Comparison of ENCODE assay signal across 31 cellular contexts in genomic region chr15:34850121-34850520, GRCh38. TPM values are rescaled to one million over a fixed set of nuclear protein-coding genes. Genes with fewer than 3 reads are reported as not detected.
A peak's percentile ranks its signal among the peaks of the same experiment; 100 is the strongest.
DNase-seq lines count a peak whose midpoint lies in the region; ATAC-seq and TF ChIP-seq lines count a peak whose summit lies in the region.
"Had no signal": no experiment of that assay in that cellular context is flagged by ENCODE, and none has a peak within 500 bp of the region (broad histone marks: within the 10 kb centered on the region; RNA-seq: fewer than 3 reads in every experiment).

No MANE protein-coding gene starts in this region.

- no peak overlapping the region for H3K4me3 Mint-ChIP-seq in glutamatergic neuron (ENCODE audit: unreplicated experiment)
- H3K4me3 Mint-ChIP-seq in effector memory CD8-positive, alpha-beta T cell, result no peak overlapping the region
- H3K4me3 Mint-ChIP-seq: activated naive CD8-positive, alpha-beta T cell treated with anti-CD3 and anti-CD28 coated beads for 36 hours; activated T-cell treated with anti-CD3 and anti-CD28 coated beads, Interleukin-2, amount 50 U/mL, for 4 hours; CD4-positive, CD25-positive, alpha-beta regulatory T cell; neural crest cell; stimulated activated naive CD8-positive, alpha-beta T cell treated with anti-CD3 and anti-CD28 coated beads, Interleukin-15, amount 100 ng/mL, for 72 hours had no signal

- no peaks in the 10 kb centered on the region for H3K9me3 Mint-ChIP-seq in glutamatergic neuron (ENCODE audit: unreplicated experiment)
- H3K9me3 Mint-ChIP-seq in effector memory CD8-positive, alpha-beta T cell, result no peaks in the 10 kb centered on the region
- H3K9me3 Mint-ChIP-seq: activated naive CD8-positive, alpha-beta T cell treated with anti-CD3 and anti-CD28 coated beads for 36 hours; activated T-cell treated with anti-CD3 and anti-CD28 coated beads, Interleukin-2, amount 50 U/mL, for 4 hours; stimulated activated naive CD8-positive, alpha-beta T cell treated with anti-CD3 and anti-CD28 coated beads, Interleukin-15, amount 100 ng/mL, for 72 hours had no signal

- no peak for TF ChIP-seq CTCF in glutamatergic neuron (IDR thresholded peaks at IDR 0.05; ENCODE audit: partially characterized antibody, unreplicated experiment)

- H3K27ac Mint-ChIP-seq in glutamatergic neuron (ENCODE audit: unreplicated experiment), result no peak overlapping the region
- H3K27ac Mint-ChIP-seq in effector memory CD8-positive, alpha-beta T cell, result no peak overlapping the region
- H3K27ac Mint-ChIP-seq: activated naive CD8-positive, alpha-beta T cell treated with anti-CD3 and anti-CD28 coated beads for 36 hours; CD4-positive, CD25-positive, alpha-beta regulatory T cell; stimulated activated naive CD8-positive, alpha-beta T cell treated with anti-CD3 and anti-CD28 coated beads, Interleukin-15, amount 100 ng/mL, for 72 hours had no signal

- H3K4me1 Mint-ChIP-seq in glutamatergic neuron (ENCODE audit: low read depth, unreplicated experiment), result peaks cover under 1% of the 10 kb centered on the region
- no peaks in the 10 kb centered on the region for H3K4me1 Mint-ChIP-seq in effector memory CD8-positive, alpha-beta T cell (ENCODE audit: low read depth in 2 of 2)
- H3K4me1 Mint-ChIP-seq: neural crest cell; stimulated activated naive CD8-positive, alpha-beta T cell treated with anti-CD3 and anti-CD28 coated beads, Interleukin-15, amount 100 ng/mL, for 72 hours had no signal

- DNase-seq in NCI-H2029 (lab: John Stamatoyannopoulos, UW) (peak; percentile 34), NCI-H2029 treated with DMSO at 0.1 percent for 48 hours (lab: John Stamatoyannopoulos, UW) (no peak), G401 (ENCODE audit: low spot score) (peak; percentile 28), epithelial cell of prostate (ENCODE audit: low read depth, low spot score) (peak; percentile 1), glutamatergic neuron (no peak)
- no peak for DNase-seq in effector memory CD8-positive, alpha-beta T cell
- DNase-seq: activated CD4-positive, alpha-beta T cell treated with anti-CD3 and anti-CD28 coated beads, Interleukin-2, amount 50 U/mL, for 1 hour; activated CD4-positive, CD25-positive, alpha-beta regulatory T cell; activated gamma-delta T cell; activated naive CD8-positive, alpha-beta T cell treated with anti-CD3 and anti-CD28 coated beads for 36 hours; activated T-cell treated with anti-CD3 and anti-CD28 coated beads, Interleukin-2, amount 50 U/mL, for 4 hours; CD4-positive, CD25-positive, alpha-beta regulatory T cell; effector memory CD4-positive, alpha-beta T cell; GOT3; left lung; mesenchymal stem cell; NCI-H1436; NCI-H510A; stimulated activated naive CD8-positive, alpha-beta T cell treated with anti-CD3 and anti-CD28 coated beads, Interleukin-15, amount 100 ng/mL, for 72 hours had no signal

- H3K27ac ChIP-seq in epithelial cell of prostate, result no peak overlapping the region
- H3K27ac ChIP-seq: coronary artery, KMS-11, left lung, ovary, thoracic aorta had no signal

- no peaks in the 10 kb centered on the region for H3K27me3 Mint-ChIP-seq in glutamatergic neuron (ENCODE audit: unreplicated experiment)
- H3K27me3 Mint-ChIP-seq in effector memory CD8-positive, alpha-beta T cell, result no peaks in the 10 kb centered on the region
- H3K27me3 Mint-ChIP-seq: activated naive CD8-positive, alpha-beta T cell treated with anti-CD3 and anti-CD28 coated beads for 36 hours; stimulated activated naive CD8-positive, alpha-beta T cell treated with anti-CD3 and anti-CD28 coated beads, Interleukin-15, amount 100 ng/mL, for 72 hours had no signal

- in situ Hi-C loops in G401 (cut with HindIII; ENCODE audit: low sequenced_read_pairs), result no loop called here

- no peak for ATAC-seq in effector memory CD8-positive, alpha-beta T cell (replicated peaks)
- ATAC-seq in HG03025 (IDR thresholded peaks at IDR 0.05; ENCODE audit: low FRiP score, unreplicated experiment), result no peak
- ATAC-seq: activated T-cell treated with anti-CD3 and anti-CD28 coated beads, Interleukin-2, amount 50 U/mL, for 4 hours; esophagus mucosa; left lung; stimulated activated naive CD8-positive, alpha-beta T cell treated with anti-CD3 and anti-CD28 coated beads, Interleukin-15, amount 100 ng/mL, for 72 hours had no signal

- peaks cover 4% of the 10 kb centered on the region for H3K36me3 Mint-ChIP-seq in glutamatergic neuron (ENCODE audit: unreplicated experiment)
- peaks cover 5% of the 10 kb centered on the region for H3K36me3 Mint-ChIP-seq in effector memory CD8-positive, alpha-beta T cell (ENCODE audit: insufficient read depth)

TF ChIP-seq in PFSK-1, 5 proteins besides CTCF, POLR2A, EP300 and RAD21:
- TF ChIP-seq POLR2AphosphoS5 (IDR thresholded peaks at IDR 0.05; ENCODE audit: low read depth, low read length) (0 out of 2 replicates have a peak, but pooled peaks have one; percentile 41), SIN3A (IDR thresholded peaks at IDR 0.05; ENCODE audit: borderline replicate concordance, insufficient read depth, low read length) (no peak)

RNA-seq across cellular contexts. Expression of gene ACTC1, which starts 54.8 kb away (rescaled TPM):
- total RNA-seq in G401 (2014; rRNA removed; shearing (Covaris generic)), result not detected in 2 replicates
- 0.40 TPM for polyA plus RNA-seq in PFSK-1 (2012; ENCODE audit: insufficient read length, low read depth)
- 19.6 TPM for total RNA-seq in glutamatergic neuron (ENCODE audit: unreplicated experiment)
- total RNA-seq: activated naive CD8-positive, alpha-beta T cell treated with anti-CD3 and anti-CD28 coated beads for 36 hours; activated T-cell treated with anti-CD3 and anti-CD28 coated beads, Interleukin-2, amount 50 U/mL, for 4 hours; CD4-positive, CD25-positive, alpha-beta regulatory T cell; Daoy; renal cortical epithelial cell; RPMI7951; T-helper 1 cell treated with Interleukin-12 subunit alpha and Interleukin-12 subunit beta and Interleukin-4 antibody, amounts not matched to agents 30 ng/mL and 1 ng/mL, for 36 hours had no signal
- polyA plus RNA-seq: CD4-positive, CD25-positive, alpha-beta regulatory T cell had no signal

Comparison
In these comparisons a context has a peak if more than half of its experiments do, and no peak if none do; other contexts are left out.
1. DNase-seq: peak in NCI-H2029 (single experiment), G401 (single experiment) and epithelial cell of prostate (single experiment); none in NCI-H2029 treated with DMSO at 0.1 percent for 48 hours (single experiment), glutamatergic neuron (single experiment) and effector memory CD8-positive, alpha-beta T cell (0 of 3).
2. RNA of gene ACTC1, which starts 54.8 kb away (total RNA-seq): 19.6 TPM in glutamatergic neuron (single experiment); not detected in G401; every median in the first group is over 10 times any median in the second.